Comparison of ENCODE assay signal across 8 cellular contexts in the genomic region with DNA sequence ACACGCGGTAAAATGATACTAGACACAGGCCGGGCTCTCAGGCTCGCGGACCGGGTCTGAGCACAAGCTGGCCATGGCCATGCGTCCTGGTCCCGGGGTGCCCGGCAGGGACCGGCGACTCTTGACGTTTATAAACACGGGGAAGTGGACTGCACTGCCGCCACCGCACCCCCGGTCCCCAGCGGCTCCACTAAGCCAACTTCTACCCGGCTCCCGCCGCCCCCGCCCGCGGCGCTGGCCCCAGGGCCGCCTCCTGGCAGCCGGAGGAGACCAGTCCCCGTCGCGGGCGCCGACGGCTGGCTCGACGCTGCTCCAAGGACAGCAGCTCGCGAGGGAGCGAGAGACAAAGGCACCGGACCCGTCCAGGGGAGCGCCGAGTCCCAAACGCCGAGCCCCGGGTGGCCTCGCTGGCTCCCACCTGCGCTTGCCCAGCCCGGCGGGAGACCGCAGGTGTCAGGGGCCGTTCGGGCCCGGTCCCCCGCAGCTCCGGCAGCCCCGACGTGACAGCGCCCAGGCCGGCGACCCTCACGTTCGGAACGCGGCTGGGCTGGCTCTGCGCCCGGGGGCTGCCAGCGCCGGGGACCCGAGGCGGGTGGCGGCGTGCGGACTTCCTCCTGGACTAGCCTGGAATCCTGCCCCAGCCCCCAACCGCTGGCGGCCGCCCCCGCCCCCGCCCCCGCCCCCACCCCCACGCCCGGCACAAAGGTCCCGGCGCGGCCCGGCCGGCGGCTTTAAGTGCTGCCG. TPM values are rescaled to one million over a fixed set of nuclear protein-coding genes. Genes with fewer than 3 reads are reported as not detected.
A peak's percentile ranks its signal among the peaks of the same experiment; 100 is the strongest.
DNase-seq lines count a peak whose midpoint lies in the region; ATAC-seq and TF ChIP-seq lines count a peak whose summit lies in the region.

No MANE protein-coding gene starts in this region.

- no peaks in the 10 kb centered on the region for H3K36me3 Mint-ChIP-seq in immature natural killer cell

- TF ChIP-seq CTCF in brain microvascular endothelial cell (IDR thresholded peaks at IDR 0.05; ENCODE audit: low read depth, low read length, missing control alignments) (no peak), smooth muscle cell (IDR thresholded peaks at IDR 0.05; ENCODE audit: borderline replicate concordance, insufficient read depth, poor library complexity, severe bottlenecking) (no peak)

- no peaks in the 10 kb centered on the region for H3K9me3 Mint-ChIP-seq in immature natural killer cell

- in situ Hi-C loops in brain microvascular endothelial cell (cut with HindIII; ENCODE audit: low pct_ligation_motif_present, low sequenced_read_pairs): no loop called here

- peaks cover 12% of the 10 kb centered on the region for H3K36me3 ChIP-seq in brain microvascular endothelial cell (replicated peaks)
- no peaks in the 10 kb centered on the region for H3K36me3 ChIP-seq in smooth muscle cell (ENCODE audit: low read depth)

- H3K4me1 Mint-ChIP-seq in immature natural killer cell: peaks cover 57 to 65% of the 10 kb centered on the region in 2 donors

- H3K27ac Mint-ChIP-seq in immature natural killer cell: peak overlapping the region; percentile 67 to 92 (median 86)

- peak overlapping the region; percentile 74 to 88 (median 86) for H3K4me3 Mint-ChIP-seq in immature natural killer cell

- peaks cover 7 to 13% (median 11%) of the 10 kb centered on the region in 3 donors for H3K27me3 Mint-ChIP-seq in immature natural killer cell (ENCODE audit: low read depth in 3 of 3)

- H3K79me2 ChIP-seq in smooth muscle cell (ENCODE audit: low read depth): peaks cover 78% of the 10 kb centered on the region

- peaks cover 55% of the 10 kb centered on the region for H3K4me1 ChIP-seq in smooth muscle cell (ENCODE audit: low read depth)

- H3K27ac ChIP-seq in brain microvascular endothelial cell (peak overlapping the region; percentile 98), smooth muscle cell (ENCODE audit: low read depth) (peak overlapping the region; percentile 97)

- peak overlapping the region; percentile 95 for H3K9ac ChIP-seq in smooth muscle cell (ENCODE audit: low read depth)

- WGBS in smooth muscle cell (ENCODE audit: low lambda C conversion rate): under 1% methylated on average over 62 of the region's 87 CpGs

- ATAC-seq in HG03045 (IDR thresholded peaks at IDR 0.05; ENCODE audit: unreplicated experiment) (peak; percentile 34), SK-N-SH treated with all-trans-retinoic acid at 6 μM for 48 hours (peak; percentile 2; the same call in 2 of the 3 replicates)

- H3K27me3 ChIP-seq in brain microvascular endothelial cell (replicated peaks) (no peaks in the 10 kb centered on the region), smooth muscle cell (ENCODE audit: low read depth) (no peaks in the 10 kb centered on the region)

- H3F3A ChIP-seq in smooth muscle cell (ENCODE audit: low read depth): peaks cover 32% of the 10 kb centered on the region

- peak overlapping the region; percentile 94 for H3K4me2 ChIP-seq in smooth muscle cell

- peaks cover 52% of the 10 kb centered on the region for H4K20me1 ChIP-seq in smooth muscle cell (ENCODE audit: low read depth)

- H3K9me3 ChIP-seq in smooth muscle cell (replicated peaks; ENCODE audit: low read depth): no peaks in the 10 kb centered on the region

- no peak overlapping the region for H2AFZ ChIP-seq in smooth muscle cell (ENCODE audit: low read depth)

- peak; percentile 23 for DNase-seq in NK-92 treated with Interleukin-12 subunit alpha and Interleukin-12 subunit beta, amount 100 ng/mL, for 24 hours (lab: John Stamatoyannopoulos, UW)
- no peak for DNase-seq in NK-92 (lab: John Stamatoyannopoulos, UW; ENCODE audit: unreplicated experiment)
- no peak for DNase-seq in brain microvascular endothelial cell
- DNase-seq in immature natural killer cell: peak; percentile 47 to 48 (median 47)
- DNase-seq in smooth muscle cell (lab: John Stamatoyannopoulos, UW; ENCODE audit: unreplicated experiment): no peak
- no peak for DNase-seq in islet precursor cell

- H3K4me3 ChIP-seq in brain microvascular endothelial cell (ENCODE audit: low read depth, low read length) (peak overlapping the region; percentile 84), smooth muscle cell (peak overlapping the region; percentile 70)

TF ChIP-seq in SK-N-SH treated with all-trans-retinoic acid at 6 μM for 48 hours, 23 proteins besides CTCF, POLR2A, EP300 and RAD21:
- TF ChIP-seq, protein P1, sequence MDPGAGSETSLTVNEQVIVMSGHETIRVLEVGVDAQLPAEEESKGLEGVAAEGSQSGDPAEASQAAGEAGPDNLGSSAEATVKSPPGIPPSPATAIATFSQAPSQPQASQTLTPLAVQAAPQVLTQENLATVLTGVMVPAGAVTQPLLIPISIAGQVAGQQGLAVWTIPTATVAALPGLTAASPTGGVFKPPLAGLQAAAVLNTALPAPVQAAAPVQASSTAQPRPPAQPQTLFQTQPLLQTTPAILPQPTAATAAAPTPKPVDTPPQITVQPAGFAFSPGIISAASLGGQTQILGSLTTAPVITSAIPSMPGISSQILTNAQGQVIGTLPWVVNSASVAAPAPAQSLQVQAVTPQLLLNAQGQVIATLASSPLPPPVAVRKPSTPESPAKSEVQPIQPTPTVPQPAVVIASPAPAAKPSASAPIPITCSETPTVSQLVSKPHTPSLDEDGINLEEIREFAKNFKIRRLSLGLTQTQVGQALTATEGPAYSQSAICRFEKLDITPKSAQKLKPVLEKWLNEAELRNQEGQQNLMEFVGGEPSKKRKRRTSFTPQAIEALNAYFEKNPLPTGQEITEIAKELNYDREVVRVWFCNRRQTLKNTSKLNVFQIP (CRISPR knock-in tag; IDR thresholded peaks at IDR 0.05; ENCODE audit: borderline replicate concordance, low read depth): no peak
- TF ChIP-seq ZFP3 (CRISPR knock-in tag; IDR thresholded peaks at IDR 0.05): peak; percentile 23; the same call in 1 of the 2 replicates
TF ChIP-seq in SK-N-SH treated with all-trans-retinoic acid at 6 μM for 48 hours: peak in this region for 1.

RNA-seq across cellular contexts. Expression of a gene that starts 0.5 kb away (rescaled TPM):
- 100 to 1,000 TPM; 241 to 320 (median 276) TPM for polyA plus RNA-seq in immature natural killer cell
- total RNA-seq in smooth muscle cell: 2,267 and 2,867 TPM in 2 replicates
- 674 and 859 TPM in 2 replicates for polyA plus RNA-seq in smooth muscle cell

Comparison
In these comparisons a context has a peak if more than half of its experiments do, and no peak if none do; other contexts are left out.
1. DNase-seq: peak in NK-92 treated with Interleukin-12 subunit alpha and Interleukin-12 subunit beta, amount 100 ng/mL, for 24 hours (single experiment) and immature natural killer cell (3 of 3); none in NK-92 (single experiment), brain microvascular endothelial cell (single experiment), smooth muscle cell (single experiment) and islet precursor cell (single experiment).